ENCODE assay signal across 19 cellular contexts in the genomic region with DNA sequence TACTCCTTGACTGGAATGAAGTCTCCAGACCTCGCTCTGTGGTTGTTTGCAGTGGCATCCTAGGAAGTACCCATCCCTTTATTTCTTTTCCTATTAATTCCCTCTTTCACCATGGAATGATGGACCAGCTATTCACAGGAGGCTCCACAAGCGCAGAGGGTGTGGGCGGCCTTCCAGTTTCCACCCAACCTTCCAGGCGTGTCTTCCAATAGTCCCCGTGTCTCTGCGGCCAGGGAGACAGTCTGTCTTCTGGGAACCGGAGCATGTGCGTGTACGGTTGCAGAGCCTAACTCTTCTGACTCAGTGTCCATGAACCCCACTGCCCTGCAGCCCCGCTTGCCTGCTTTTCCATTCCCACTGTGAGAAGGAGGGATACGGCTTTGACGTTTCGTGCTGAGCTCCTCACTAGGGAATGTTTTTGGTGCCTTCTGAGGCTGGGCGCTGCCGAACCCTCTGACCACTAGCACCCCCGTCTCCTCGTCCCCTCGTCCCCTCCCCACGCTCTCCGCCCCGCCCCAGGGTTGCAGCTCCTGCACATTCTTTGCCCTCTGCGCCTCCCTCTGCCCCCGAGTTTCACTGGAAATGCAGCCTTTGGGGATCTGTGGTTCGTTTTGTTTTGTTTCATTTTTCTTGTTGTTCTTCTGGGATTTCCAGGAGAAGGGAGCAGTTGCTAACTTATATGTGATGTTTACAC. TPM values are rescaled to one million over a fixed set of nuclear protein-coding genes. Genes with fewer than 3 reads are reported as not detected.
A peak's percentile ranks its signal among the peaks of the same experiment; 100 is the strongest.
DNase-seq lines count a peak whose midpoint lies in the region; ATAC-seq, FAIRE-seq and TF ChIP-seq lines count a peak whose summit lies in the region.
"Had no signal": no experiment of that assay in that cellular context is flagged by ENCODE, and none has a peak within 500 bp of the region (broad histone marks: within the 10 kb centered on the region; RNA-seq: fewer than 3 reads in every experiment).

No MANE protein-coding gene starts in this region.

- TF ChIP-seq EP300 in HepG2 (IDR thresholded peaks at IDR 0.05; ENCODE audit: low read depth in 2 of 2, low read length in 2 of 2): no peak
- no peak for TF ChIP-seq EP300 in HepG2 (CRISPR knock-in tag; IDR thresholded peaks at IDR 0.05; ENCODE audit: borderline replicate concordance)
- TF ChIP-seq EP300 in esophagus muscularis mucosa (IDR thresholded peaks at IDR 0.05): no peak

- WGBS in HepG2 (ENCODE audit: low lambda C conversion rate): 47% methylated on average over 23 of the region's 24 CpGs
- WGBS in right lobe of liver (ENCODE audit: insufficient coverage, low coverage, low lambda C conversion rate, missing lambda C conversion rate): 59% methylated on average over 15 of the region's 24 CpGs
- 63% methylated on average over 24 of the region's 24 CpGs for WGBS in esophagus muscularis mucosa
- 29 to 58% (median 57%) methylated on average over 24 of the region's 24 CpGs for WGBS in small intestine, 3 donors

- H3K9ac ChIP-seq in HepG2 (ENCODE audit: insufficient read depth, low read depth, low read length): no peak overlapping the region

- TF ChIP-seq RAD21 in HepG2 (CRISPR knock-in tag; IDR thresholded peaks at IDR 0.05): no peak

- peak overlapping the region; percentile 19; the same call in 1 of the 2 replicates for H3K4me2 ChIP-seq in HepG2 (ENCODE audit: low read depth, low read length)
- H3K4me2 ChIP-seq: A549 had no signal

- H3K36me3 ChIP-seq in HepG2 (replicated peaks in 1 of 2; ENCODE audit: control insufficient read depth in 1 of 2, insufficient read depth in 2 of 2, low read length in 2 of 2) (no peaks in the 10 kb centered on the region), right lobe of liver (no peaks in the 10 kb centered on the region), esophagus muscularis mucosa (no peaks in the 10 kb centered on the region), small intestine (ENCODE audit: control insufficient read depth in 2 of 2, insufficient read depth in 2 of 2, low read length in 2 of 2) (no peaks in the 10 kb centered on the region)

- FAIRE-seq in HepG2 (lab: Jason Lieb, UNC) (no peak), small intestine (lab: Jason Lieb, UNC) (no peak)
- FAIRE-seq: A549, GM12891, GM18507, H54 had no signal

- no peak overlapping the region for H3K27ac ChIP-seq in HepG2 (ENCODE audit: extremely low read length, insufficient read depth, low read length)
- H3K27ac ChIP-seq in right lobe of liver: no peak overlapping the region
- H3K27ac ChIP-seq in esophagus muscularis mucosa (replicated peaks in 1 of 4): no peak overlapping the region
- H3K27ac ChIP-seq in small intestine (ENCODE audit: low read depth in 1 of 2, low read length in 1 of 2): no peak overlapping the region
- H3K27ac ChIP-seq: A549 had no signal

- H4K20me1 ChIP-seq in HepG2 (ENCODE audit: insufficient read depth, low read length): no peaks in the 10 kb centered on the region

- TF ChIP-seq CTCF in HepG2 (CRISPR knock-in tag; IDR thresholded peaks at IDR 0.05) (no peak), right lobe of liver (IDR thresholded peaks at IDR 0.05) (no peak), esophagus muscularis mucosa (IDR thresholded peaks at IDR 0.05) (no peak)

- CTCF ChIA-PET in HepG2 (lab: Yijun Ruan, JAX; ENCODE audit: low intra/inter-chr PET ratio, low total read pairs): no interaction called here

- BruUV-seq in HepG2 (replicated peaks; lab: Mats Ljungman, UMichigan): no TSS peak

- H3K4me1 ChIP-seq in HepG2 (ENCODE audit: insufficient read depth, low read length) (peaks cover 6% of the 10 kb centered on the region; the same call in 1 of the 2 replicates), right lobe of liver (no peaks in the 10 kb centered on the region), esophagus muscularis mucosa (no peaks in the 10 kb centered on the region), small intestine (ENCODE audit: control insufficient read depth in 2 of 2, insufficient read depth in 1 of 2, low read depth in 1 of 2, low read length in 1 of 2) (peaks cover 2% of the 10 kb centered on the region in 2 donors)
- H3K4me1 ChIP-seq: A549 had no signal

- in situ Hi-C loops in HepG2 (cut with HindIII; ENCODE audit: extremely low pct_ligation_motif_present, low pct_unique_long_range_greater_than_20kb): no loop called here

- peak; percentile 49 for ATAC-seq in HepG2
- ATAC-seq in right lobe of liver: no peak
- ATAC-seq in GM21576 (IDR thresholded peaks at IDR 0.05; ENCODE audit: unreplicated experiment): no peak
- ATAC-seq in HG03469 (IDR thresholded peaks at IDR 0.05; ENCODE audit: unreplicated experiment): no peak
- ATAC-seq: A549 had no signal

- H3K27me3 ChIP-seq in HepG2 (ENCODE audit: control insufficient read depth in 1 of 2, insufficient read depth in 2 of 2, low read length in 2 of 2) (peaks cover 0 to 4% of the 10 kb centered on the region in 2 experiments; a peak in 1 of 5 replicates), right lobe of liver (peaks cover 0 to 9% of the 10 kb centered on the region in 2 donors), esophagus muscularis mucosa (peaks cover 0 to 49% (median 2%) of the 10 kb centered on the region in 4 donors), small intestine (ENCODE audit: control insufficient read depth in 2 of 2, insufficient read depth in 2 of 2, low read length in 2 of 2) (peaks cover 0 to 2% of the 10 kb centered on the region in 2 donors)

- no peak overlapping the region for H2AFZ ChIP-seq in HepG2 (ENCODE audit: low read length)

- no peaks in the 10 kb centered on the region for H3K79me2 ChIP-seq in HepG2 (ENCODE audit: insufficient read depth, low read length)

- H3K9me3 ChIP-seq in HepG2 (ENCODE audit: low read length) (no peaks in the 10 kb centered on the region), right lobe of liver (no peaks in the 10 kb centered on the region), esophagus muscularis mucosa (no peaks in the 10 kb centered on the region), small intestine (ENCODE audit: control insufficient read depth, low read depth) (no peaks in the 10 kb centered on the region)
- H3K9me3 ChIP-seq: A549 had no signal

- POLR2A ChIA-PET in HepG2 (lab: Yijun Ruan, JAX): interaction anchor here (1.0 to 1.6 kb wide), 2 partner anchors 33 to 70 kb away, joined by 3 to 6 read pairs; no protein-coding TSS in a partner anchor

- TF ChIP-seq POLR2A in HepG2 (IDR thresholded peaks at IDR 0.05; ENCODE audit: insufficient read depth in 1 of 2, low read depth in 2 of 2, low read length in 2 of 2): no peak
- TF ChIP-seq POLR2A in right lobe of liver (IDR thresholded peaks at IDR 0.05): no peak
- TF ChIP-seq POLR2A in esophagus muscularis mucosa (IDR thresholded peaks at IDR 0.05; ENCODE audit: low read depth): no peak

- DNase-seq in HepG2 (ENCODE audit: low spot score): no peak
- DNase-seq in right lobe of liver: no peak
- peak; percentile 64 for DNase-seq in esophagus muscularis mucosa (ENCODE audit: extremely low spot score)
- DNase-seq in small intestine: peak; percentile 27
- DNase-seq in COLO668 (lab: John Stamatoyannopoulos, UW; ENCODE audit: unreplicated experiment): no peak
- DNase-seq: COR-L47, GF-D8, Kasumi-1, NCI-H1105 treated with DMSO at 0.1 percent for 48 hours, NCI-H187, NCI-H226, NCI-H526 had no signal

- H3K4me3 ChIP-seq in HepG2 (replicated peaks in 1 of 3; ENCODE audit: insufficient read depth in 1 of 3, low read depth in 2 of 3, low read length in 3 of 3) (0 out of 6 replicates have a peak overlapping the region, but pooled peaks of 1 of the 3 experiments have one; percentile 31), right lobe of liver (no peak overlapping the region), esophagus muscularis mucosa (peak overlapping the region in 3 of 4 donors; percentile 2 to 24 (median 14)), small intestine (ENCODE audit: low read depth in 1 of 2, low read length in 2 of 2) (peak overlapping the region in 1 of 2 donors; percentile 15)
- H3K4me3 ChIP-seq: A549 had no signal

- intact Hi-C loops in HepG2 (cut with micrococcal nuclease; ENCODE audit: unreplicated experiment): no loop called here
- intact Hi-C loops in right lobe of liver (cut with DNase I): loop anchor here in 1 of 2 donors (10.0 kb wide), 1 partner anchor 165 kb away; no protein-coding TSS in a partner anchor
- intact Hi-C loops in esophagus muscularis mucosa (cut with DNase I): loop anchor here (10.0 kb wide), 1 partner anchor 105 kb away; no protein-coding TSS in a partner anchor

RNA-seq across cellular contexts. Expression of a gene that starts 26.3 kb away (rescaled TPM):
- total RNA-seq in HepG2 (2016; rRNA removed; fragmentation: Illumina TruSeq; extraction: Trizol) (41.9 and 62.0 TPM in 2 replicates), right lobe of liver (under 1 TPM in 4 of 6 experiments, not detected in 2; 0.49 to 0.95 (median 0.76) TPM), esophagus muscularis mucosa (under 1 TPM in 1 of 4 donors, not detected in 3; 0.45 TPM)
- total RNA-seq in HepG2 (2016; cell fraction: cytosol; rRNA removed; fragmentation: Illumina TruSeq; extraction: Trizol; ENCODE audit: low read depth): 39.6 and 40.5 TPM in 2 replicates
- 44.1 and 62.5 TPM in 2 replicates for total RNA-seq in HepG2 (2016; cell fraction: insoluble cytoplasmic fraction; rRNA removed; fragmentation: Illumina TruSeq; extraction: Trizol)
- 34.8 and 38.7 TPM in 2 replicates for total RNA-seq in HepG2 (2016; cell fraction: membrane; rRNA removed; fragmentation: Illumina TruSeq; extraction: Trizol)
- total RNA-seq in HepG2 (2016; cell fraction: nucleus; rRNA removed; fragmentation: Illumina TruSeq; extraction: Trizol): 51.9 and 55.6 TPM in 2 replicates
- polyA plus RNA-seq in HepG2 (2011; rRNA removed) (43.6 and 46.5 TPM in 2 replicates), small intestine (100 to 1,000 TPM; 128 to 379 (median 329) TPM)
- 35.5 and 35.6 TPM in 2 replicates for polyA plus RNA-seq in HepG2 (2011; cell fraction: cytosol; rRNA removed)
- 32.7 and 33.7 TPM in 2 replicates for polyA plus RNA-seq in HepG2 (2011; cell fraction: nucleus; rRNA removed)
- polyA plus RNA-seq in HepG2 (2012): 27.9 and 41.5 TPM in 2 replicates
- 38.5 and 45.0 TPM in 2 replicates for polyA plus RNA-seq in HepG2 (2016; cell fraction: cytosol; fragmentation: Illumina TruSeq; extraction: Trizol; ENCODE audit: low read depth)
- polyA plus RNA-seq in HepG2 (2016; cell fraction: insoluble cytoplasmic fraction; fragmentation: Illumina TruSeq; extraction: Trizol; ENCODE audit: low read depth): 40.2 and 42.4 TPM in 2 replicates
- 30.8 and 35.2 TPM in 2 replicates for polyA plus RNA-seq in HepG2 (2016; cell fraction: membrane; fragmentation: Illumina TruSeq; extraction: Trizol; ENCODE audit: low read depth)
- polyA plus RNA-seq in HepG2 (2016; cell fraction: nucleus; fragmentation: Illumina TruSeq; extraction: Trizol; ENCODE audit: insufficient read depth, low read depth): 91.4 and 98.1 TPM in 2 replicates
- 36.1 TPM in 1 of 2 replicates, not detected in the other for polyA minus RNA-seq in HepG2 (2011; rRNA and poly(A)+ RNA removed; ENCODE audit: low replicate concordance)
- 9.9 and 12.2 TPM in 2 replicates for polyA minus RNA-seq in HepG2 (2011; cell fraction: cytosol; rRNA and poly(A)+ RNA removed)
- polyA minus RNA-seq in HepG2 (2011; cell fraction: nucleus; rRNA and poly(A)+ RNA removed): 15.6 and 18.9 TPM in 2 replicates
- total RNA-seq: IMR-90 had no signal
- polyA plus RNA-seq: A549, IMR-90 had no signal

Comparison
In these comparisons a context has a peak if more than half of its experiments do, and no peak if none do; other contexts are left out.
1. RNA of a gene that starts 26.3 kb away (total RNA-seq): 34.8 to 62.5 TPM in HepG2; 0.49 to 0.95 TPM in right lobe of liver and 0.45 TPM in esophagus muscularis mucosa; every median in the first group is over 10 times any median in the second.
2. DNase-seq: peak in esophagus muscularis mucosa (single experiment) and small intestine (single experiment); none in HepG2 (single experiment), right lobe of liver (0 of 3) and COLO668 (single experiment).
3. H3K4me3 ChIP-seq: peak in esophagus muscularis mucosa (3 of 4); none in right lobe of liver (0 of 3).